Comparison of ENCODE assay signal across 13 cellular contexts in the genomic region with DNA sequence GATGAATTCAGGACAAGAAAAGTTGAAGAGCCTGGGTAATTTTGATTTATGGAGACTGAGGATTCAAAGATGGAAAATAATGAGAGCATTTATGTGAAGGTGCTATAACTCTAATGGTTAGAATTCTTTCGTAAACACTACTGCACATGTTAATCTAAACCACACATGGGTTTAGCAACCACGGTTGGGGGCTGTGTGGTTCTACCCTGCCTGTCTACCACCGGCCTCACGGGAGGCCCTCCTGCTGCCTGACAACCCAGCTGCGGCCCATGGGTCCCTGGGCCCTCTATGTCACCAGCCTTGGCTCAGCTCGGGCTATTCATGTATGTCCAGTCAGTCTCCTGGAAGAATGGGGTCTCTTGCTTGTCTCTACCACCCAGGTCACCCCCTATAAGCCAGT.
DNase-seq lines count a peak whose midpoint lies in the region; ATAC-seq and TF ChIP-seq lines count a peak whose summit lies in the region.
"Had no signal": no experiment of that assay in that cellular context is flagged by ENCODE, and none has a peak within 500 bp of the region (broad histone marks: within the 10 kb centered on the region; RNA-seq: fewer than 3 reads in every experiment).

No MANE protein-coding gene starts in this region.

- H3K36me3 Mint-ChIP-seq in Caco-2 (ENCODE audit: insufficient read depth, unreplicated experiment) = peaks cover 46% of the 10 kb centered on the region
- H3K36me3 Mint-ChIP-seq: activated naive CD8-positive, alpha-beta T cell treated with anti-CD3 and anti-CD28 coated beads, Interleukin-2, amount 10 ng/mL, durations not matched to agents 7 days and 5 days had no signal

- H3K27me3 ChIP-seq in Caco-2 (replicated peaks; ENCODE audit: control insufficient read depth, insufficient read depth, low read length) (no peaks in the 10 kb centered on the region), PC-9 (ENCODE audit: insufficient read depth, low read depth) (no peaks in the 10 kb centered on the region), esophagus muscularis mucosa (no peaks in the 10 kb centered on the region), sigmoid colon (no peaks in the 10 kb centered on the region), Karpas-422 (ENCODE audit: low read length) (no peaks in the 10 kb centered on the region)

- H3K9me2 ChIP-seq in PC-9 (ENCODE audit: insufficient read depth) (no peaks in the 10 kb centered on the region), Karpas-422 (replicated peaks; ENCODE audit: insufficient read depth, low read length) (no peaks in the 10 kb centered on the region)

- H3K36me3 ChIP-seq in Caco-2 (ENCODE audit: control insufficient read depth, insufficient read depth, low read length) (no peaks in the 10 kb centered on the region), PC-9 (ENCODE audit: low read depth) (no peaks in the 10 kb centered on the region), esophagus muscularis mucosa (no peaks in the 10 kb centered on the region), sigmoid colon (no peaks in the 10 kb centered on the region), Karpas-422 (ENCODE audit: insufficient read depth, low read length) (no peaks in the 10 kb centered on the region)

- DNase-seq in Caco-2 (no peak), PC-9 (no peak), esophagus muscularis mucosa (ENCODE audit: extremely low spot score) (no peak), sigmoid colon (no peak), Karpas-422 (no peak), NCI-H345 (lab: John Stamatoyannopoulos, UW) (no peak)
- DNase-seq: activated CD4-positive, alpha-beta memory T cell treated with anti-CD3 and anti-CD28 coated beads, Interleukin-2, amount 10 ng/mL, durations not matched to agents 7 days and 5 days; activated naive CD8-positive, alpha-beta T cell treated with anti-CD3 and anti-CD28 coated beads, Interleukin-2, amount 10 ng/mL, durations not matched to agents 7 days and 5 days; CD4-positive, alpha-beta memory T cell; GOT3; NCI-H748 treated with DMSO at 0.1 percent for 48 hours had no signal

- H2AFZ ChIP-seq in PC-9 = no peak overlapping the region
- H2AFZ ChIP-seq in Karpas-422 (ENCODE audit: low read length) = no peak overlapping the region

- H3K27ac ChIP-seq in PC-9 (peak overlapping the region; percentile 42; the same call in 1 of the 2 replicates), esophagus muscularis mucosa (replicated peaks in 1 of 4) (peak overlapping the region; percentile 94 to 97 (median 96)), sigmoid colon (peak overlapping the region; percentile 28 to 94 (median 90)), Karpas-422 (ENCODE audit: low read length) (no peak overlapping the region)

- TF ChIP-seq CTCF in Caco-2 (IDR thresholded peaks at IDR 0.05; ENCODE audit: insufficient read depth in 1 of 2, low read depth in 1 of 2, low read length in 1 of 2, severe bottlenecking in 1 of 2, unreplicated experiment in 1 of 2) = no peak
- TF ChIP-seq CTCF in PC-9 (conservative IDR thresholded peaks at IDR 0.05) = no peak
- TF ChIP-seq CTCF in esophagus muscularis mucosa (IDR thresholded peaks at IDR 0.05) = no peak
- no peak for TF ChIP-seq CTCF in sigmoid colon (IDR thresholded peaks at IDR 0.05)

- peak overlapping the region; percentile 31 for H3K4me2 ChIP-seq in PC-9
- H3K4me2 ChIP-seq in Karpas-422 (ENCODE audit: low read depth, low read length, poor library complexity, severe bottlenecking) = no peak overlapping the region

- no peak overlapping the region for H3K4me3 ChIP-seq in Caco-2 (ENCODE audit: low read depth, low read length)
- H3K4me3 ChIP-seq in PC-9 = no peak overlapping the region
- H3K4me3 ChIP-seq in esophagus muscularis mucosa = no peak overlapping the region
- H3K4me3 ChIP-seq in sigmoid colon = no peak overlapping the region
- H3K4me3 ChIP-seq in Karpas-422 (ENCODE audit: low read length) = no peak overlapping the region

- 77% methylated on average over 6 of the region's 6 CpGs for WGBS in esophagus muscularis mucosa
- 58 to 90% methylated on average over 6 of the region's 6 CpGs for WGBS in sigmoid colon, 2 donors

- H3K9me3 ChIP-seq in Caco-2 (no peaks in the 10 kb centered on the region), PC-9 (ENCODE audit: insufficient read depth, low read depth) (no peaks in the 10 kb centered on the region), esophagus muscularis mucosa (no peaks in the 10 kb centered on the region), sigmoid colon (no peaks in the 10 kb centered on the region), Karpas-422 (ENCODE audit: low read length) (no peaks in the 10 kb centered on the region)

- CTCF ChIA-PET in Caco-2 (lab: Charles Lee) = no interaction called here
- CTCF ChIA-PET in PC-9 (lab: Charles Lee) = interaction anchor here (0.6 kb wide), 1 partner anchor 39 kb away, joined by 4 read pairs; no protein-coding TSS in a partner anchor

- no peak overlapping the region for H3K9ac ChIP-seq in Karpas-422 (ENCODE audit: low read length)

- H3K4me1 ChIP-seq in Caco-2 (peaks cover 26% of the 10 kb centered on the region), PC-9 (replicated peaks; ENCODE audit: insufficient read depth) (peaks cover 48% of the 10 kb centered on the region), esophagus muscularis mucosa (peaks cover 92 to 98% (median 98%) of the 10 kb centered on the region in 4 donors), sigmoid colon (peaks cover 0 to 92% (median 83%) of the 10 kb centered on the region in 4 donors), Karpas-422 (ENCODE audit: low read length) (no peaks in the 10 kb centered on the region)

- H3K79me2 ChIP-seq in PC-9 (ENCODE audit: low read depth) (peaks cover 92% of the 10 kb centered on the region), Karpas-422 (ENCODE audit: low read length) (no peaks in the 10 kb centered on the region)

- TF ChIP-seq EP300 in esophagus muscularis mucosa (IDR thresholded peaks at IDR 0.05) (no peak), sigmoid colon (IDR thresholded peaks at IDR 0.05) (no peak)

- peaks cover 46% of the 10 kb centered on the region for H3F3A ChIP-seq in PC-9 (ENCODE audit: insufficient read depth, low read depth)

- no peaks in the 10 kb centered on the region for H3K27me3 Mint-ChIP-seq in Caco-2 (ENCODE audit: insufficient read depth, unreplicated experiment)
- H3K27me3 Mint-ChIP-seq: activated CD4-positive, alpha-beta memory T cell treated with anti-CD3 and anti-CD28 coated beads, Interleukin-2, amount 10 ng/mL, durations not matched to agents 7 days and 5 days; activated naive CD8-positive, alpha-beta T cell treated with anti-CD3 and anti-CD28 coated beads, Interleukin-2, amount 10 ng/mL, durations not matched to agents 7 days and 5 days; CD4-positive, alpha-beta memory T cell had no signal

- H3K4me1 Mint-ChIP-seq in Caco-2 (ENCODE audit: low read depth, unreplicated experiment) = peaks cover 44% of the 10 kb centered on the region

- BruUV-seq in Caco-2 (replicated peaks; lab: Mats Ljungman, UMichigan) (no TSS peak), PC-9 (replicated peaks; lab: Mats Ljungman, UMichigan) (no TSS peak)

- POLR2A ChIA-PET in Caco-2 (lab: Charles Lee) = no interaction called here
- POLR2A ChIA-PET in PC-9 (lab: Charles Lee; ENCODE audit: unreplicated experiment) = interaction anchor here (0.6 kb wide), 1 partner anchor 243 kb away, joined by 4 read pairs; no protein-coding TSS in a partner anchor

- ATAC-seq in HG03139 (IDR thresholded peaks at IDR 0.05; ENCODE audit: unreplicated experiment) (no peak), GM21825 (IDR thresholded peaks at IDR 0.05; ENCODE audit: unreplicated experiment) (no peak)

- H4K20me1 ChIP-seq in PC-9 (ENCODE audit: insufficient read depth) = peaks cover 14% of the 10 kb centered on the region
- peaks cover 41% of the 10 kb centered on the region for H4K20me1 ChIP-seq in Karpas-422 (ENCODE audit: insufficient read depth, low read depth, low read length)

- intact Hi-C loops in Caco-2 (cut with micrococcal nuclease; ENCODE audit: unreplicated experiment) = no loop called here
- intact Hi-C loops in PC-9 (cut with micrococcal nuclease; ENCODE audit: unreplicated experiment) = no loop called here
- intact Hi-C loops in esophagus muscularis mucosa (cut with DNase I) = no loop called here
- intact Hi-C loops in sigmoid colon (cut with DNase I) = loop anchor here (5.0 kb wide), 1 partner anchor 37 kb away; no protein-coding TSS in a partner anchor

- no peak overlapping the region for H3K4me3 Mint-ChIP-seq in Caco-2 (ENCODE audit: unreplicated experiment)
- H3K4me3 Mint-ChIP-seq: activated CD4-positive, alpha-beta memory T cell treated with anti-CD3 and anti-CD28 coated beads, Interleukin-2, amount 10 ng/mL, durations not matched to agents 7 days and 5 days; activated naive CD8-positive, alpha-beta T cell treated with anti-CD3 and anti-CD28 coated beads, Interleukin-2, amount 10 ng/mL, durations not matched to agents 7 days and 5 days; CD4-positive, alpha-beta memory T cell had no signal

- TF ChIP-seq POLR2A in esophagus muscularis mucosa (IDR thresholded peaks at IDR 0.05; ENCODE audit: low read depth) = no peak
- TF ChIP-seq POLR2A in sigmoid colon (IDR thresholded peaks at IDR 0.05) = no peak

- H3K9me3 Mint-ChIP-seq in Caco-2 (ENCODE audit: unreplicated experiment) = no peaks in the 10 kb centered on the region
- H3K9me3 Mint-ChIP-seq: activated CD4-positive, alpha-beta memory T cell treated with anti-CD3 and anti-CD28 coated beads, Interleukin-2, amount 10 ng/mL, durations not matched to agents 7 days and 5 days; activated naive CD8-positive, alpha-beta T cell treated with anti-CD3 and anti-CD28 coated beads, Interleukin-2, amount 10 ng/mL, durations not matched to agents 7 days and 5 days; CD4-positive, alpha-beta memory T cell had no signal

- H3K27ac Mint-ChIP-seq in Caco-2 (ENCODE audit: unreplicated experiment) = peak overlapping the region; percentile 80
- H3K27ac Mint-ChIP-seq: activated CD4-positive, alpha-beta memory T cell treated with anti-CD3 and anti-CD28 coated beads, Interleukin-2, amount 10 ng/mL, durations not matched to agents 7 days and 5 days; activated naive CD8-positive, alpha-beta T cell treated with anti-CD3 and anti-CD28 coated beads, Interleukin-2, amount 10 ng/mL, durations not matched to agents 7 days and 5 days had no signal
